ENCODE assay signal across 11 cellular contexts in genomic region chr6:42970859-42971612, GRCh38. TPM values are rescaled to one million over a fixed set of nuclear protein-coding genes. Genes with fewer than 3 reads are reported as not detected.
DNase-seq lines count a peak whose midpoint lies in the region; ATAC-seq lines count a peak whose summit lies in the region.
"Had no signal": no experiment of that assay in that cellular context is flagged by ENCODE, and none has a peak within 500 bp of the region (broad histone marks: within the 10 kb centered on the region; RNA-seq: fewer than 3 reads in every experiment).

No MANE protein-coding gene starts in this region.

- H3K23ac ChIP-seq in mesenchymal stem cell (ENCODE audit: low read length in 2 of 2): no peak overlapping the region

- H4K8ac ChIP-seq in mesenchymal stem cell (ENCODE audit: low read length): peak overlapping the region; percentile 7

- ATAC-seq in GM21737 (IDR thresholded peaks at IDR 0.05; ENCODE audit: unreplicated experiment) (no peak), GM19328 (IDR thresholded peaks at IDR 0.05; ENCODE audit: unreplicated experiment) (no peak), GM18909 (IDR thresholded peaks at IDR 0.05; ENCODE audit: poor library complexity, unreplicated experiment) (no peak)

- H3K4ac ChIP-seq in mesenchymal stem cell (ENCODE audit: low read depth in 1 of 2, low read length in 2 of 2): no peak overlapping the region

- peaks cover 15% of the 10 kb centered on the region for H3K79me1 ChIP-seq in mesenchymal stem cell (replicated peaks; ENCODE audit: low read length, poor library complexity, severe bottlenecking)

- H2BK15ac ChIP-seq in mesenchymal stem cell (ENCODE audit: low read depth, poor library complexity, severe bottlenecking): no peak overlapping the region

- H2BK120ac ChIP-seq in mesenchymal stem cell (ENCODE audit: low read depth, low read length): no peak overlapping the region

- 0 out of 2 replicates have a peak overlapping the region, but pooled peaks have one; percentile 16 for H3K27ac ChIP-seq in HUES64 (ENCODE audit: low read depth, low read length)
- no peak overlapping the region for H3K27ac ChIP-seq in mesenchymal stem cell (ENCODE audit: low read length, poor library complexity, severe bottlenecking)

- peaks cover 25% of the 10 kb centered on the region for H3K36me3 Mint-ChIP-seq in activated naive CD8-positive, alpha-beta T cell treated with anti-CD3 and anti-CD28 coated beads for 36 hours

- H3K9me3 ChIP-seq in HUES64 (ENCODE audit: insufficient read depth, low read depth, low read length) (no peaks in the 10 kb centered on the region), mesenchymal stem cell (ENCODE audit: control insufficient read depth, low read length) (no peaks in the 10 kb centered on the region)

- H3K4me3 ChIP-seq in HUES64 (ENCODE audit: low read length): no peak overlapping the region
- no peak overlapping the region for H3K4me3 ChIP-seq in mesenchymal stem cell (ENCODE audit: insufficient read depth in 1 of 2, low read depth in 1 of 2, low read length in 2 of 2)

- H3K27me3 Mint-ChIP-seq in activated naive CD8-positive, alpha-beta T cell treated with anti-CD3 and anti-CD28 coated beads for 36 hours: no peaks in the 10 kb centered on the region

- no peak overlapping the region for H4K91ac ChIP-seq in mesenchymal stem cell (ENCODE audit: low read length)

- H3K27me3 ChIP-seq in HUES64 (ENCODE audit: insufficient read depth, low read length): no peaks in the 10 kb centered on the region
- H3K27me3 ChIP-seq in mesenchymal stem cell (ENCODE audit: control insufficient read depth in 1 of 2, insufficient read depth in 1 of 2, low read length in 2 of 2): no peaks in the 10 kb centered on the region

- no peak overlapping the region for H2BK12ac ChIP-seq in mesenchymal stem cell (ENCODE audit: low read length in 2 of 2)

- 90% methylated on average over 4 of the region's 4 CpGs for WGBS in HUES64
- WGBS in mesenchymal stem cell: 68% methylated on average over 4 of the region's 4 CpGs

- H3K14ac ChIP-seq in mesenchymal stem cell (ENCODE audit: low read length in 2 of 2): no peak overlapping the region

- H2AK5ac ChIP-seq in mesenchymal stem cell (ENCODE audit: low read length, severe bottlenecking): no peak overlapping the region

- no peak overlapping the region for H2AFZ ChIP-seq in mesenchymal stem cell (ENCODE audit: low read depth, low read length)

- DNase-seq in DMS53 treated with DMSO at 0.1 percent for 48 hours (lab: John Stamatoyannopoulos, UW; ENCODE audit: unreplicated experiment) (peak; percentile 36), mesenchymal stem cell (peak; percentile 65), DMS 273 treated with DMSO at 0.1 percent for 48 hours (lab: John Stamatoyannopoulos, UW) (no peak)
- peak; percentile 26 for DNase-seq in activated naive CD8-positive, alpha-beta T cell treated with anti-CD3 and anti-CD28 coated beads for 36 hours
- DNase-seq: activated gamma-delta T cell treated with Interleukin-2 at 50 U/mL for 16 hours, T-helper 9 cell had no signal

- no peaks in the 10 kb centered on the region for H3K36me3 ChIP-seq in HUES64 (ENCODE audit: insufficient read depth, low read length)
- H3K36me3 ChIP-seq in mesenchymal stem cell (ENCODE audit: control insufficient read depth in 1 of 2, insufficient read depth in 2 of 2, low read depth in 1 of 2, low read length in 2 of 2): peaks cover 31 to 40% of the 10 kb centered on the region in 2 experiments

- no peaks in the 10 kb centered on the region; the same call in 1 of the 2 replicates for H3K4me1 ChIP-seq in HUES64 (ENCODE audit: insufficient read depth, low read length)
- peaks cover 8% of the 10 kb centered on the region for H3K4me1 ChIP-seq in mesenchymal stem cell (ENCODE audit: control insufficient read depth, insufficient read depth, low read depth, low read length)

- H3K9me3 Mint-ChIP-seq in activated naive CD8-positive, alpha-beta T cell treated with anti-CD3 and anti-CD28 coated beads for 36 hours: no peaks in the 10 kb centered on the region

- H3K18ac ChIP-seq in mesenchymal stem cell (ENCODE audit: low read depth in 1 of 2, low read length in 2 of 2): no peak overlapping the region

- H2BK5ac ChIP-seq in mesenchymal stem cell (ENCODE audit: low read depth, low read length, poor library complexity, severe bottlenecking): no peak overlapping the region

- no peak overlapping the region for H3K4me2 ChIP-seq in mesenchymal stem cell (ENCODE audit: low read length, poor library complexity, severe bottlenecking)

- peaks cover 33% of the 10 kb centered on the region for H3K4me1 Mint-ChIP-seq in activated naive CD8-positive, alpha-beta T cell treated with anti-CD3 and anti-CD28 coated beads for 36 hours

- H3K27ac Mint-ChIP-seq in activated naive CD8-positive, alpha-beta T cell treated with anti-CD3 and anti-CD28 coated beads for 36 hours: peak overlapping the region; percentile 65

- peak overlapping the region; percentile 22; the same call in 1 of the 2 replicates for H3K9ac ChIP-seq in HUES64 (ENCODE audit: low read depth, low read length)
- H3K9ac ChIP-seq in mesenchymal stem cell (ENCODE audit: low read length): no peak overlapping the region

- no peak overlapping the region for H3K4me3 Mint-ChIP-seq in activated naive CD8-positive, alpha-beta T cell treated with anti-CD3 and anti-CD28 coated beads for 36 hours

RNA-seq across cellular contexts. Expression of gene PEX6, which starts 7.9 kb away (rescaled TPM):
- polyA plus RNA-seq in HUES64 (2013, experiment 1 of 2): 2.4 TPM
- 3.4 TPM for polyA plus RNA-seq in HUES64 (2013, experiment 2 of 2)
- total RNA-seq in activated naive CD8-positive, alpha-beta T cell treated with anti-CD3 and anti-CD28 coated beads for 36 hours: 10 to 100 TPM; 15.2 to 16.7 TPM
- polyA plus RNA-seq in mesenchymal stem cell (2013, experiment 1 of 2): 5.6 TPM
- polyA plus RNA-seq in mesenchymal stem cell (2013, experiment 2 of 2): 5.6 TPM

RNA-seq across cellular contexts. Expression of gene GNMT, which starts 10.5 kb away (rescaled TPM):
- 1.00 TPM for polyA plus RNA-seq in HUES64 (2013, experiment 1 of 2)
- 0.89 TPM for polyA plus RNA-seq in HUES64 (2013, experiment 2 of 2)
- under 1 TPM; 0.20 to 0.35 TPM for total RNA-seq in activated naive CD8-positive, alpha-beta T cell treated with anti-CD3 and anti-CD28 coated beads for 36 hours
- polyA plus RNA-seq in mesenchymal stem cell (2013, experiment 1 of 2): 0.15 TPM
- 0.27 TPM for polyA plus RNA-seq in mesenchymal stem cell (2013, experiment 2 of 2)
- total RNA-seq: NCI-H460 had no signal

RNA-seq across cellular contexts. Expression of gene PPP2R5D, which starts 13.3 kb away (rescaled TPM):
- polyA plus RNA-seq in HUES64 (2013, experiment 1 of 2): 41.2 TPM
- 46.0 TPM for polyA plus RNA-seq in HUES64 (2013, experiment 2 of 2)
- 10 to 100 TPM; 43.0 to 43.4 TPM for total RNA-seq in activated naive CD8-positive, alpha-beta T cell treated with anti-CD3 and anti-CD28 coated beads for 36 hours
- 41.7 TPM for polyA plus RNA-seq in mesenchymal stem cell (2013, experiment 1 of 2)
- 40.9 TPM for polyA plus RNA-seq in mesenchymal stem cell (2013, experiment 2 of 2)

RNA-seq across cellular contexts. Expression of gene CNPY3, which starts 41.8 kb away (rescaled TPM):
- polyA plus RNA-seq in HUES64 (2013, experiment 1 of 2): 52.7 TPM
- 58.8 TPM for polyA plus RNA-seq in HUES64 (2013, experiment 2 of 2)
- total RNA-seq in activated naive CD8-positive, alpha-beta T cell treated with anti-CD3 and anti-CD28 coated beads for 36 hours: 10 to 100 TPM; 53.6 to 55.7 TPM
- polyA plus RNA-seq in mesenchymal stem cell (2013, experiment 1 of 2): 32.7 TPM
- polyA plus RNA-seq in mesenchymal stem cell (2013, experiment 2 of 2): 33.3 TPM

RNA-seq across cellular contexts. Expression of gene MEA1, which starts 42.7 kb away (rescaled TPM):
- 93.5 TPM for polyA plus RNA-seq in HUES64 (2013, experiment 1 of 2)
- polyA plus RNA-seq in HUES64 (2013, experiment 2 of 2): 94.9 TPM
- total RNA-seq in activated naive CD8-positive, alpha-beta T cell treated with anti-CD3 and anti-CD28 coated beads for 36 hours: 100 to 1,000 TPM in 1 of 2 experiments, 10 to 100 TPM in 1; 98.6 to 105 TPM
- polyA plus RNA-seq in mesenchymal stem cell (2013, experiment 1 of 2): 84.9 TPM
- 88.1 TPM for polyA plus RNA-seq in mesenchymal stem cell (2013, experiment 2 of 2)
